11 cellular contexts compared by ENCODE assay signal in the genomic region with DNA sequence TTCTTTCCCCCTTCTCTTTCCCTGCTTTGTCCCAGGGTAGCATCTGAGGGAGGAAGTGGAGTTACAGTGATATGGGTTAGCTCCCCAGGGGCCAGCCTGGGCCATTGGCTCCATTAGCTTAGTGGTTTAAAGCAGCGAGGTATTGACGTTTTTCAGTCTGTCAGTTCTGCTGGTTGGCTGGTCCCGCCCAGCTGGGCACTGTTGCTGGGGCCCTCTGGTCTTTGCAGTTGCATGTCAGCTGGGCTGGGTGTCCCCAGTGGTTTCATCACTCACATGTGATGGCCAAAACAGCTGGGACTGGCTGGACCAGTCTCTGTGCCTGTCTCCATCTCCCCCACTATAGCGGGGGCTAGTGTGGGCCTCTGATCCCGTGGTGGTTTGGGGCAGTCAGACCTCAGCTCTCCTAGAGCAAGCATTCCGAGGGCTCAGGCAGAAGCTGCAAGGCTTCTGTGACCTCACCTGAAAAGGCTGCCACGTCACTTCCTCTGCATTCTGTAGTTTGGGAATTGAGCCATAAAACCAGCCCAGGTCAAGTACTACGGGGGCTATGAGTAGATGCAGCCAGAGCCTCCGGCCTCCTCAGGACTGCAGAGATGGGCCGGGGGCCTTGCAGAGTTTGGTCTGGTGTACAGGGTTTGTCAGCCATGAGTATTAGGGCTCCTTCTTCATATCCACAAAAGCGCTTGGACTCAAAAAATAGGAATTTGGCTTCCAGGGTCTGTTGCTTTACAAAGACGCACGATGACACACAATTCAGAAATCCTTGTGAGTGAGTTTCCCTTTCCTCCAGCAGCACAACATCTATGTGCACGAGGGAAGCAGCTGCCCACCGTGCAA. TPM values are rescaled to one million over a fixed set of nuclear protein-coding genes. Genes with fewer than 3 reads are reported as not detected.
A peak's percentile ranks its signal among the peaks of the same experiment; 100 is the strongest.
DNase-seq lines count a peak whose midpoint lies in the region; ATAC-seq and TF ChIP-seq lines count a peak whose summit lies in the region.
"Had no signal": no experiment of that assay in that cellular context is flagged by ENCODE, and none has a peak within 500 bp of the region (broad histone marks: within the 10 kb centered on the region; RNA-seq: fewer than 3 reads in every experiment).

No MANE protein-coding gene starts in this region.

- H3K4me1 ChIP-seq in BLaER1 (peaks cover 99% of the 10 kb centered on the region), mesenchymal stem cell (ENCODE audit: control insufficient read depth, insufficient read depth, low read depth, low read length) (peaks cover 60% of the 10 kb centered on the region), PC-3 (ENCODE audit: insufficient read depth, low read length) (peaks cover 22% of the 10 kb centered on the region)

- no peaks in the 10 kb centered on the region for H3K9me3 Mint-ChIP-seq in brain

- H3K18ac ChIP-seq in mesenchymal stem cell (ENCODE audit: low read depth in 1 of 2, low read length in 2 of 2) = peak overlapping the region; percentile 58 to 63

- POLR2A ChIA-PET in PC-3 (lab: Charles Lee; ENCODE audit: unreplicated experiment) = no interaction called here

- H3K14ac ChIP-seq in mesenchymal stem cell (ENCODE audit: low read length in 2 of 2) = peak overlapping the region in 1 of 2 experiments; percentile 66

- TF ChIP-seq CTCF in brain (conservative IDR thresholded peaks at IDR 0.05) (no peak), PC-3 (conservative IDR thresholded peaks at IDR 0.05; ENCODE audit: low read depth, low read length) (no peak)

- H3K4me3 Mint-ChIP-seq in brain = peak overlapping the region in 1 of 5 experiments; percentile 28

- H2BK5ac ChIP-seq in mesenchymal stem cell (ENCODE audit: low read depth, low read length, poor library complexity, severe bottlenecking) = no peak overlapping the region

- peak overlapping the region; percentile 77 for H4K8ac ChIP-seq in mesenchymal stem cell (ENCODE audit: low read length)

- H2BK12ac ChIP-seq in mesenchymal stem cell (ENCODE audit: low read length in 2 of 2) = peak overlapping the region in 1 of 2 experiments; percentile 61

- H4K91ac ChIP-seq in mesenchymal stem cell (ENCODE audit: low read length) = peak overlapping the region; percentile 18

- CTCF ChIA-PET in PC-3 (lab: Charles Lee) = no interaction called here

- no peaks in the 10 kb centered on the region for H3K27me3 Mint-ChIP-seq in brain

- DNase-seq in mesenchymal stem cell (peak; percentile 77), NCI-H187 (lab: John Stamatoyannopoulos, UW) (no peak), PC-3 (no peak), NOMO-1 (lab: John Stamatoyannopoulos, UW; ENCODE audit: unreplicated experiment in 2 of 2) (no peak), 8988T (no peak)
- DNase-seq: WERI-Rb-1 had no signal

- H3K27ac Mint-ChIP-seq in brain = peak overlapping the region in 4 of 5 experiments; percentile 54 to 98 (median 78)

- no peaks in the 10 kb centered on the region for H3F3A ChIP-seq in PC-3 (ENCODE audit: low read length, unreplicated experiment)

- H3K27me3 ChIP-seq in BLaER1 = no peaks in the 10 kb centered on the region
- H3K27me3 ChIP-seq in mesenchymal stem cell (ENCODE audit: control insufficient read depth in 1 of 2, insufficient read depth in 1 of 2, low read length in 2 of 2) = no peaks in the 10 kb centered on the region
- H3K27me3 ChIP-seq in PC-3 (ENCODE audit: low read length) = no peaks in the 10 kb centered on the region
- H3K27me3 ChIP-seq: breast epithelium, suprapubic skin had no signal

- no peaks in the 10 kb centered on the region for H3K9me2 ChIP-seq in PC-3 (replicated peaks; ENCODE audit: low read length)

- intact Hi-C loops in PC-3 (cut with micrococcal nuclease) = no loop called here

- peak overlapping the region; percentile 34 for H2BK120ac ChIP-seq in mesenchymal stem cell (ENCODE audit: low read depth, low read length)

- H3K36me3 ChIP-seq in BLaER1 (peaks cover 56% of the 10 kb centered on the region), mesenchymal stem cell (ENCODE audit: control insufficient read depth in 1 of 2, insufficient read depth in 2 of 2, low read depth in 1 of 2, low read length in 2 of 2) (peaks cover 11 to 42% of the 10 kb centered on the region in 2 experiments), PC-3 (ENCODE audit: low read depth, low read length) (peaks cover 8% of the 10 kb centered on the region)
- H3K36me3 ChIP-seq: breast epithelium had no signal

- peak overlapping the region; percentile 10 to 76 for H3K4ac ChIP-seq in mesenchymal stem cell (ENCODE audit: low read depth in 1 of 2, low read length in 2 of 2)

- ATAC-seq in HG03108 (IDR thresholded peaks at IDR 0.05; ENCODE audit: unreplicated experiment) (peak; percentile 32), PC-3 (no peak)

- peak overlapping the region; percentile 82 for H3K4me2 ChIP-seq in BLaER1
- no peak overlapping the region for H3K4me2 ChIP-seq in mesenchymal stem cell (ENCODE audit: low read length, poor library complexity, severe bottlenecking)
- H3K4me2 ChIP-seq in PC-3 (ENCODE audit: low read length) = no peak overlapping the region

- H3K36me3 Mint-ChIP-seq in brain = peaks cover 4% of the 10 kb centered on the region

- no TSS peak for BruUV-seq in PC-3 (replicated peaks; lab: Mats Ljungman, UMichigan)

- no peak overlapping the region for H2AFZ ChIP-seq in mesenchymal stem cell (ENCODE audit: low read depth, low read length)
- H2AFZ ChIP-seq in PC-3 (ENCODE audit: low read length) = no peak overlapping the region

- no peak overlapping the region for H3K23ac ChIP-seq in mesenchymal stem cell (ENCODE audit: low read length in 2 of 2)

- no peaks in the 10 kb centered on the region for H3K9me3 ChIP-seq in BLaER1
- no peaks in the 10 kb centered on the region for H3K9me3 ChIP-seq in mesenchymal stem cell (ENCODE audit: control insufficient read depth, low read length)
- no peaks in the 10 kb centered on the region for H3K9me3 ChIP-seq in PC-3 (ENCODE audit: low read length)
- H3K9me3 ChIP-seq: breast epithelium, suprapubic skin had no signal

- peaks cover 32% of the 10 kb centered on the region for H3K79me2 ChIP-seq in PC-3 (ENCODE audit: low read length)

- 54% methylated on average over 15 of the region's 15 CpGs for WGBS in mesenchymal stem cell

- H3K27ac ChIP-seq in BLaER1 (peak overlapping the region; percentile 74), mesenchymal stem cell (ENCODE audit: low read length, poor library complexity, severe bottlenecking) (peak overlapping the region; percentile 55), PC-3 (ENCODE audit: low read length) (no peak overlapping the region)
- H3K27ac ChIP-seq: suprapubic skin, WERI-Rb-1 had no signal

- peak overlapping the region; percentile 52; the same call in 1 of the 2 replicates for H3K9ac ChIP-seq in BLaER1
- no peak overlapping the region for H3K9ac ChIP-seq in mesenchymal stem cell (ENCODE audit: low read length)
- no peak overlapping the region for H3K9ac ChIP-seq in PC-3 (ENCODE audit: low read length)

- peak overlapping the region; percentile 44 for H2BK15ac ChIP-seq in mesenchymal stem cell (ENCODE audit: low read depth, poor library complexity, severe bottlenecking)

- H3K79me1 ChIP-seq in mesenchymal stem cell (replicated peaks; ENCODE audit: low read length, poor library complexity, severe bottlenecking) = peaks cover 50% of the 10 kb centered on the region

- H3K4me3 ChIP-seq in BLaER1 (peak overlapping the region; percentile 43), mesenchymal stem cell (ENCODE audit: insufficient read depth in 1 of 2, low read depth in 1 of 2, low read length in 2 of 2) (no peak overlapping the region), PC-3 (ENCODE audit: low read length) (no peak overlapping the region)
- H3K4me3 ChIP-seq: breast epithelium, suprapubic skin had no signal

- H4K20me1 ChIP-seq in BLaER1 (peaks cover 99% of the 10 kb centered on the region), PC-3 (ENCODE audit: low read length) (no peaks in the 10 kb centered on the region; the same call in 1 of the 2 replicates)

- H2AK5ac ChIP-seq in mesenchymal stem cell (ENCODE audit: low read length, severe bottlenecking) = peak overlapping the region; percentile 70

- H3K4me1 Mint-ChIP-seq in brain = peaks cover 77% of the 10 kb centered on the region

RNA-seq across cellular contexts. Expression of a gene that starts 30.0 kb away (rescaled TPM):
- polyA plus RNA-seq in brain (ENCODE audit: insufficient read depth, low read depth, low replicate concordance) = 2.7 TPM
- 0.61 TPM for polyA plus RNA-seq in mesenchymal stem cell (2013, experiment 1 of 2)
- 0.66 TPM for polyA plus RNA-seq in mesenchymal stem cell (2013, experiment 2 of 2)
- 4.5 and 4.9 TPM in 2 replicates for total RNA-seq in PC-3 (2014; rRNA removed)

RNA-seq across cellular contexts. Expression of a gene that starts 30.6 kb away (rescaled TPM):
- 379 TPM for polyA plus RNA-seq in brain (ENCODE audit: insufficient read depth, low read depth, low replicate concordance)
- polyA plus RNA-seq in mesenchymal stem cell (2013, experiment 1 of 2) = 201 TPM
- polyA plus RNA-seq in mesenchymal stem cell (2013, experiment 2 of 2) = 201 TPM
- 380 and 481 TPM in 2 replicates for total RNA-seq in PC-3 (2014; rRNA removed)

RNA-seq across cellular contexts. Expression of a gene that starts 43.3 kb away (rescaled TPM):
- 18.9 TPM for polyA plus RNA-seq in brain (ENCODE audit: insufficient read depth, low read depth, low replicate concordance)
- 2.1 TPM for polyA plus RNA-seq in mesenchymal stem cell (2013, experiment 1 of 2)
- polyA plus RNA-seq in mesenchymal stem cell (2013, experiment 2 of 2) = 1.7 TPM
- 6.5 and 8.1 TPM in 2 replicates for total RNA-seq in PC-3 (2014; rRNA removed)

RNA-seq across cellular contexts. Expression of a gene that starts 52.7 kb away (rescaled TPM):
- 6.1 TPM for polyA plus RNA-seq in brain (ENCODE audit: insufficient read depth, low read depth, low replicate concordance)
- polyA plus RNA-seq in mesenchymal stem cell (2013, experiment 1 of 2) = 0.32 TPM
- 0.23 TPM for polyA plus RNA-seq in mesenchymal stem cell (2013, experiment 2 of 2)
- total RNA-seq in PC-3 (2014; rRNA removed) = 2.0 and 2.5 TPM in 2 replicates
